In genomic region chr10:110323503-110323902, GRCh38 we compare ENCODE assay signal across 12 cellular contexts. TPM values are rescaled to one million over a fixed set of nuclear protein-coding genes. Genes with fewer than 3 reads are reported as not detected.
DNase-seq lines count a peak whose midpoint lies in the region; ATAC-seq and TF ChIP-seq lines count a peak whose summit lies in the region.
"Had no signal": no experiment of that assay in that cellular context is flagged by ENCODE, and none has a peak within 500 bp of the region (broad histone marks: within the 10 kb centered on the region; RNA-seq: fewer than 3 reads in every experiment).

No MANE protein-coding gene starts in this region.

- H3K9me3 ChIP-seq in PC-9 (ENCODE audit: insufficient read depth, low read depth) (no peaks in the 10 kb centered on the region), left lung (peaks cover 0 to 19% of the 10 kb centered on the region in 2 donors)

- ATAC-seq in left lung (no peak), GM18517 (IDR thresholded peaks at IDR 0.05; ENCODE audit: unreplicated experiment) (no peak)

- POLR2A ChIA-PET in PC-9 (lab: Charles Lee; ENCODE audit: unreplicated experiment) = interaction anchor here (0.6 kb wide), 1 partner anchor 417 kb away, joined by 5 read pairs; no protein-coding TSS in a partner anchor

- no peaks in the 10 kb centered on the region for H3K36me3 ChIP-seq in PC-9 (ENCODE audit: low read depth)
- no peaks in the 10 kb centered on the region for H3K36me3 ChIP-seq in left lung
- H3K36me3 ChIP-seq: ascending aorta had no signal

- no peak overlapping the region for H3K4me3 ChIP-seq in PC-9
- H3K4me3 ChIP-seq in left lung = no peak overlapping the region
- H3K4me3 ChIP-seq: ascending aorta, SK-N-MC had no signal

- no peaks in the 10 kb centered on the region for H4K20me1 ChIP-seq in PC-9 (ENCODE audit: insufficient read depth)

- no TSS peak for BruUV-seq in PC-9 (replicated peaks; lab: Mats Ljungman, UMichigan)

- H2AFZ ChIP-seq in PC-9 = no peak overlapping the region

- intact Hi-C loops in PC-9 (cut with micrococcal nuclease; ENCODE audit: unreplicated experiment) (no loop called here), left lung (cut with DNase I) (no loop called here)

- H3F3A ChIP-seq in PC-9 (ENCODE audit: insufficient read depth, low read depth) = peaks cover 46% of the 10 kb centered on the region

- no peak for TF ChIP-seq CTCF in PC-9 (conservative IDR thresholded peaks at IDR 0.05)
- no peak for TF ChIP-seq CTCF in left lung (IDR thresholded peaks at IDR 0.05)

- DNase-seq in GM04503 (ENCODE audit: low read depth) (peak; percentile 72), PC-9 (peak in 1 of 2 experiments; percentile 47), dermis blood vessel endothelial cell (peak; percentile 22), non-pigmented ciliary epithelial cell (ENCODE audit: low read depth) (peak; percentile 75), left lung (no peak), COLO829 (ENCODE audit: low spot score) (no peak), NCI-H2227 (lab: John Stamatoyannopoulos, UW; ENCODE audit: unreplicated experiment) (no peak)
- DNase-seq: H9, NCI-H510A treated with DMSO at 0.1 percent for 48 hours had no signal

- H3K4me2 ChIP-seq in PC-9 = no peak overlapping the region

- H3K9me2 ChIP-seq in PC-9 (ENCODE audit: insufficient read depth) = no peaks in the 10 kb centered on the region

- H3K79me2 ChIP-seq in PC-9 (ENCODE audit: low read depth) = no peaks in the 10 kb centered on the region

- H3K4me1 ChIP-seq in PC-9 (replicated peaks; ENCODE audit: insufficient read depth) (peaks cover 55% of the 10 kb centered on the region), left lung (no peaks in the 10 kb centered on the region)
- H3K4me1 ChIP-seq: ascending aorta had no signal

- CTCF ChIA-PET in PC-9 (lab: Charles Lee) = no interaction called here

- H3K27ac ChIP-seq in PC-9 (0 out of 2 replicates have a peak overlapping the region, but pooled peaks have one; percentile 32), left lung (no peak overlapping the region)
- H3K27ac ChIP-seq: ascending aorta, SK-N-MC had no signal

- no peaks in the 10 kb centered on the region for H3K27me3 ChIP-seq in PC-9 (ENCODE audit: insufficient read depth, low read depth)
- H3K27me3 ChIP-seq in left lung = no peaks in the 10 kb centered on the region
- H3K27me3 ChIP-seq: ascending aorta had no signal

RNA-seq across cellular contexts. Expression of gene SMNDC1, which starts 18.8 kb away (rescaled TPM):
- total RNA-seq in PC-9 (2021) (23.1 and 26.9 TPM in 2 replicates), dermis blood vessel endothelial cell (11.9 and 14.4 TPM in 2 replicates), left lung (10 to 100 TPM; 24.2 to 26.2 TPM)

Comparison
In these comparisons a context has a peak if more than half of its experiments do, and no peak if none do; other contexts are left out.
1. DNase-seq: peak in GM04503 (single experiment), dermis blood vessel endothelial cell (single experiment) and non-pigmented ciliary epithelial cell (single experiment); none in left lung (0 of 2), COLO829 (single experiment) and NCI-H2227 (single experiment).